25 cellular contexts compared by ENCODE assay signal in the genomic region with DNA sequence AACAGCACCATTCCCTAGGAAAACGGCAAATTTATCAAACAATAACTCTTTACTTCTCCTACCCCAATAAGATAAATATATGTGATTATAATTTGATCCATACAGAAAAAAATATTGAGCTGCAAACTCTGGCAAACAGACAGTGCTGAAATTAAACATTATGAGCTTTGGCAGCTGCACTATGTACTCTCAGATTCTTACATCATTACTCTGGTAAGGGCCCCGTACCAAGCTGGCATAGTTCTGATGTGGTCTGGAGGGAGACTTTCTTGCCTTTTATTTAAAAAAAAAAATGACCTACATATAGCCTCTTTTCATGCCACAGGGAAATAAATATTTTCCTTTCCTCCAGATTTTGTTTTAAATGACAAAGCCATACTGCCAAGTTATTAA.
DNase-seq lines count a peak whose midpoint lies in the region; ATAC-seq and TF ChIP-seq lines count a peak whose summit lies in the region.
"Had no signal": no experiment of that assay in that cellular context is flagged by ENCODE, and none has a peak within 500 bp of the region (broad histone marks: within the 10 kb centered on the region; RNA-seq: fewer than 3 reads in every experiment).

No MANE protein-coding gene starts in this region.

- no peaks in the 10 kb centered on the region for H3K36me3 ChIP-seq in hepatocyte (replicated peaks; ENCODE audit: insufficient read depth, low read depth)
- H3K36me3 ChIP-seq: Peyer's patch had no signal

- H4K20me1 ChIP-seq in hepatocyte (ENCODE audit: insufficient read depth, poor library complexity, severe bottlenecking): no peaks in the 10 kb centered on the region

- TF ChIP-seq CTCF in chondrocyte (IDR thresholded peaks at IDR 0.05): no peak
- no peak for TF ChIP-seq CTCF in mesothelial cell of epicardium (IDR thresholded peaks at IDR 0.05; ENCODE audit: unreplicated experiment)
- no peak for TF ChIP-seq CTCF in hepatocyte (IDR thresholded peaks at IDR 0.05; ENCODE audit: poor library complexity)

- peak; percentile 64 for DNase-seq in LHCN-M2 (ENCODE audit: low read depth)
- no peak for DNase-seq in chondrocyte (ENCODE audit: low spot score)
- no peak for DNase-seq in mesothelial cell of epicardium (ENCODE audit: low spot score in 2 of 2, unreplicated experiment in 2 of 2)
- peak; percentile 49 for DNase-seq in superior temporal gyrus (ENCODE audit: extremely low spot score)
- no peak for DNase-seq in hepatocyte (ENCODE audit: low spot score)
- DNase-seq: activated CD8-positive, alpha-beta memory T cell treated with anti-CD3 and anti-CD28 coated beads for 24 hours; dermis blood vessel endothelial cell; DMS79 treated with DMSO at 0.1 percent for 48 hours; HCEC 1CT; MV-4-11; naive thymus-derived CD4-positive, alpha-beta T cell; NCI-H187; Peyer's patch; stimulated activated CD4-positive, alpha-beta T cell treated with anti-CD3 and anti-CD28 coated beads, Interleukin-4, amount 100 ng/mL, for 24 hours; T1000 had no signal

- peaks cover 13% of the 10 kb centered on the region for H3K4me1 ChIP-seq in hepatocyte (ENCODE audit: insufficient read depth)
- H3K4me1 ChIP-seq: parathyroid adenoma, Peyer's patch, SJSA1 had no signal

- H3K36me3 Mint-ChIP-seq in chondrocyte (ENCODE audit: low read depth) (peaks cover 4% of the 10 kb centered on the region), mesothelial cell of epicardium (peaks cover 11% of the 10 kb centered on the region)
- H3K36me3 Mint-ChIP-seq: activated naive CD4-positive, alpha-beta T cell treated with anti-CD3 and anti-CD28 coated beads, Interleukin-2, amount 50 U/mL, for 24 hours had no signal

- H3K4me1 Mint-ChIP-seq in chondrocyte (ENCODE audit: low read depth): peaks cover 64% of the 10 kb centered on the region
- peaks cover 15% of the 10 kb centered on the region for H3K4me1 Mint-ChIP-seq in mesothelial cell of epicardium

- H3K27ac ChIP-seq in hepatocyte: no peak overlapping the region
- H3K27ac ChIP-seq: epithelial cell of prostate, parathyroid adenoma, Peyer's patch, SJSA1 had no signal

- H3K9me3 Mint-ChIP-seq in chondrocyte (ENCODE audit: low read depth): no peaks in the 10 kb centered on the region
- H3K9me3 Mint-ChIP-seq in mesothelial cell of epicardium: no peaks in the 10 kb centered on the region
- H3K9me3 Mint-ChIP-seq: activated naive CD4-positive, alpha-beta T cell treated with anti-CD3 and anti-CD28 coated beads, Interleukin-2, amount 50 U/mL, for 24 hours; brain had no signal

- no peak overlapping the region for H3K4me2 ChIP-seq in hepatocyte
- H3K4me2 ChIP-seq: smooth muscle cell had no signal

- no peak overlapping the region for H2AFZ ChIP-seq in hepatocyte
- H2AFZ ChIP-seq: parathyroid adenoma had no signal

- 68% methylated on average over 2 of the region's 2 CpGs for WGBS in hepatocyte (ENCODE audit: low lambda C conversion rate, missing lambda C conversion rate)

- no peak overlapping the region for H3K4me3 ChIP-seq in hepatocyte
- H3K4me3 ChIP-seq: Peyer's patch, SJSA1, smooth muscle cell had no signal

- no peaks in the 10 kb centered on the region for H3K9me3 ChIP-seq in hepatocyte (ENCODE audit: low read depth)
- H3K9me3 ChIP-seq: Peyer's patch, SJSA1 had no signal

- no peak for ATAC-seq in GM18861 (IDR thresholded peaks at IDR 0.05; ENCODE audit: unreplicated experiment)
- ATAC-seq in HG02870 (IDR thresholded peaks at IDR 0.05; ENCODE audit: unreplicated experiment): no peak
- no peak for ATAC-seq in HG03196 (IDR thresholded peaks at IDR 0.05; ENCODE audit: unreplicated experiment)
- ATAC-seq: activated CD4-positive, CD25-positive, alpha-beta regulatory T cell treated with anti-CD3 and anti-CD28 coated beads, Interleukin-2, amount 50 U/mL, for 24 hours; naive thymus-derived CD4-positive, alpha-beta T cell had no signal

- H3K4me3 Mint-ChIP-seq in chondrocyte (ENCODE audit: unreplicated experiment): no peak overlapping the region
- no peak overlapping the region for H3K4me3 Mint-ChIP-seq in mesothelial cell of epicardium
- H3K4me3 Mint-ChIP-seq: activated naive CD4-positive, alpha-beta T cell treated with anti-CD3 and anti-CD28 coated beads, Interleukin-2, amount 50 U/mL, for 24 hours; brain; naive thymus-derived CD4-positive, alpha-beta T cell had no signal

- H3K79me2 ChIP-seq in hepatocyte: peaks cover 57% of the 10 kb centered on the region
- H3K79me2 ChIP-seq: parathyroid adenoma had no signal

- H3K9me2 ChIP-seq in hepatocyte (replicated peaks; ENCODE audit: insufficient read depth): no peaks in the 10 kb centered on the region

- peak overlapping the region; percentile 46 for H3K27ac Mint-ChIP-seq in chondrocyte (ENCODE audit: unreplicated experiment)
- peak overlapping the region; percentile 19 for H3K27ac Mint-ChIP-seq in mesothelial cell of epicardium
- H3K27ac Mint-ChIP-seq: activated naive CD4-positive, alpha-beta T cell treated with anti-CD3 and anti-CD28 coated beads, Interleukin-2, amount 50 U/mL, for 24 hours; naive thymus-derived CD4-positive, alpha-beta T cell had no signal

- H3K27me3 Mint-ChIP-seq in chondrocyte (ENCODE audit: low read depth): no peaks in the 10 kb centered on the region
- no peaks in the 10 kb centered on the region for H3K27me3 Mint-ChIP-seq in mesothelial cell of epicardium (ENCODE audit: low read depth)
- H3K27me3 Mint-ChIP-seq: brain had no signal

- no peaks in the 10 kb centered on the region for H3K27me3 ChIP-seq in hepatocyte
- H3K27me3 ChIP-seq: Peyer's patch, SJSA1 had no signal

Comparison
In these comparisons a context has a peak if more than half of its experiments do, and no peak if none do; other contexts are left out.
1. DNase-seq: peak in LHCN-M2 (single experiment) and superior temporal gyrus (single experiment); none in chondrocyte (single experiment), mesothelial cell of epicardium (0 of 2) and hepatocyte (single experiment).